ENCODE assay signal across 21 cellular contexts in genomic region chr4:384311-385010, GRCh38. TPM values are rescaled to one million over a fixed set of nuclear protein-coding genes. Genes with fewer than 3 reads are reported as not detected.
DNase-seq lines count a peak whose midpoint lies in the region; ATAC-seq, FAIRE-seq and TF ChIP-seq lines count a peak whose summit lies in the region.
"Had no signal": no experiment of that assay in that cellular context is flagged by ENCODE, and none has a peak within 500 bp of the region (broad histone marks: within the 10 kb centered on the region; RNA-seq: fewer than 3 reads in every experiment).

No MANE protein-coding gene starts in this region.

- peak overlapping the region; percentile 14; the same call in 1 of the 2 replicates for H3K4me2 ChIP-seq in OCI-LY1 (ENCODE audit: low read length)
- H3K4me2 ChIP-seq: KMS-11 had no signal

- no peak overlapping the region for H2AFZ ChIP-seq in OCI-LY1 (ENCODE audit: low read length)

- H3K36me3 Mint-ChIP-seq in stimulated activated naive B cell treated with anti-CD40 and anti-IgM and Interleukin-4, amounts not matched to agents 10 μg/mL and 1 μg/mL and 100 μg/mL, for 72 hours = peaks cover 25 to 42% of the 10 kb centered on the region in 2 donors

- H3K9me3 ChIP-seq in liver (ENCODE audit: control insufficient read depth in 4 of 4, low read length in 3 of 4) (peaks cover 52 to 81% (median 60%) of the 10 kb centered on the region in 4 donors), right lobe of liver (peaks cover 3 to 48% (median 21%) of the 10 kb centered on the region in 4 donors), OCI-LY1 (ENCODE audit: low read length) (no peaks in the 10 kb centered on the region)

- TF ChIP-seq POLR2A in right lobe of liver (IDR thresholded peaks at IDR 0.05) = no peak

- intact Hi-C loops in right lobe of liver (cut with DNase I) = no loop called here

- H3K4me1 Mint-ChIP-seq in stimulated activated naive B cell treated with anti-CD40 and anti-IgM and Interleukin-4, amounts not matched to agents 10 μg/mL and 1 μg/mL and 100 μg/mL, for 72 hours = peaks cover 7 to 15% of the 10 kb centered on the region in 2 donors

- no peak overlapping the region for H3K27ac ChIP-seq in liver (ENCODE audit: low read depth in 1 of 2, low read length in 2 of 2)
- no peak overlapping the region for H3K27ac ChIP-seq in right lobe of liver
- peak overlapping the region; percentile 94 for H3K27ac ChIP-seq in OCI-LY1 (ENCODE audit: low read depth, low read length, poor library complexity, severe bottlenecking)
- H3K27ac ChIP-seq: cardiac muscle cell, KMS-11, thoracic aorta had no signal

- 75% methylated on average over 10 of the region's 10 CpGs for WGBS in liver
- WGBS in right lobe of liver (ENCODE audit: insufficient coverage, low coverage, low lambda C conversion rate, missing lambda C conversion rate) = 67% methylated on average over 7 of the region's 10 CpGs

- TF ChIP-seq RAD21 in liver (IDR thresholded peaks at IDR 0.05) = no peak

- peaks cover 0 to 6% of the 10 kb centered on the region in 2 donors for H3K27me3 Mint-ChIP-seq in stimulated activated naive B cell treated with anti-CD40 and anti-IgM and Interleukin-4, amounts not matched to agents 10 μg/mL and 1 μg/mL and 100 μg/mL, for 72 hours

- FAIRE-seq in bronchial epithelial cell (lab: Jason Lieb, UNC) = peak; percentile 72

- no peaks in the 10 kb centered on the region for H4K20me1 ChIP-seq in OCI-LY1 (ENCODE audit: insufficient read depth, low read length)

- H3K9me3 Mint-ChIP-seq in stimulated activated naive B cell treated with anti-CD40 and anti-IgM and Interleukin-4, amounts not matched to agents 10 μg/mL and 1 μg/mL and 100 μg/mL, for 72 hours = peaks cover 25 to 33% of the 10 kb centered on the region in 2 donors

- no peaks in the 10 kb centered on the region for H3K9me2 ChIP-seq in OCI-LY1 (ENCODE audit: low read depth, low read length)

- DNase-seq in right lobe of liver (no peak), bronchial epithelial cell (ENCODE audit: low read depth) (no peak), HUDEP-2 (lab: John Stamatoyannopoulos, UW; ENCODE audit: unreplicated experiment in 76 of 76) (no peak), NCI-H748 (lab: John Stamatoyannopoulos, UW; ENCODE audit: unreplicated experiment) (no peak)
- peak; percentile 44 for DNase-seq in stimulated activated naive B cell treated with anti-CD40 and anti-IgM and Interleukin-4, amounts not matched to agents 10 μg/mL and 1 μg/mL and 100 μg/mL, for 72 hours
- DNase-seq in stimulated activated CD4-positive, alpha-beta T cell treated with anti-CD3 and anti-CD28 coated beads, Interleukin-4, amount 100 ng/mL, for 4 hours = no peak
- DNase-seq: ACHN; activated CD4-positive, alpha-beta T cell treated with anti-CD3 and anti-CD28 coated beads for 1 hour; activated effector memory CD4-positive, alpha-beta T cell treated with Interleukin-2 at 50 U/mL for 16 hours; amniotic stem cell; DMS53; erythroblast; foreskin melanocyte; kidney glomerular epithelial cell; NCI-H1105 treated with DMSO at 0.1 percent for 48 hours; NCI-H524 had no signal

- H3K27ac Mint-ChIP-seq in stimulated activated naive B cell treated with anti-CD40 and anti-IgM and Interleukin-4, amounts not matched to agents 10 μg/mL and 1 μg/mL and 100 μg/mL, for 72 hours = peak overlapping the region; percentile 84

- TF ChIP-seq CTCF in liver (IDR thresholded peaks at IDR 0.05; ENCODE audit: low read depth, low read length, missing input control) = no peak
- TF ChIP-seq CTCF in right lobe of liver (IDR thresholded peaks at IDR 0.05) = no peak
- no peak for TF ChIP-seq CTCF in OCI-LY1 (IDR thresholded peaks at IDR 0.05; ENCODE audit: low read length)
- TF ChIP-seq CTCF in bronchial epithelial cell (IDR thresholded peaks at IDR 0.05; ENCODE audit: insufficient read depth, low read length, severe bottlenecking) = no peak

- H3K4me3 ChIP-seq in liver (ENCODE audit: low read depth in 1 of 3, low read length in 3 of 3) (peak overlapping the region in 2 of 3 donors; percentile 68 to 78), right lobe of liver (no peak overlapping the region), OCI-LY1 (ENCODE audit: low read depth, low read length, poor library complexity, severe bottlenecking) (no peak overlapping the region), bronchial epithelial cell (ENCODE audit: low read depth, low read length) (no peak overlapping the region)
- H3K4me3 ChIP-seq: cardiac muscle cell, thoracic aorta had no signal

- H3K9ac ChIP-seq in liver (ENCODE audit: low read depth in 1 of 2, low read length in 2 of 2) (no peak overlapping the region), OCI-LY1 (ENCODE audit: low read length) (no peak overlapping the region; the same call in 1 of the 2 replicates)
- H3K9ac ChIP-seq: KMS-11 had no signal

- H3K79me2 ChIP-seq in OCI-LY1 (ENCODE audit: insufficient read depth, low read length) = no peaks in the 10 kb centered on the region

- no peaks in the 10 kb centered on the region for H3K4me1 ChIP-seq in liver (ENCODE audit: control insufficient read depth in 4 of 4, insufficient read depth in 4 of 4, low read length in 3 of 4)
- no peaks in the 10 kb centered on the region for H3K4me1 ChIP-seq in right lobe of liver
- H3K4me1 ChIP-seq in OCI-LY1 (ENCODE audit: insufficient read depth, low read length, severe bottlenecking) = peaks cover 15% of the 10 kb centered on the region

- no peak for ATAC-seq in right lobe of liver
- ATAC-seq in stimulated activated naive B cell treated with anti-CD40 and anti-IgM and Interleukin-4, amounts not matched to agents 10 μg/mL and 1 μg/mL and 100 μg/mL, for 72 hours (replicated peaks) = peak; percentile 89 to 91

- H3K4me3 Mint-ChIP-seq in stimulated activated naive B cell treated with anti-CD40 and anti-IgM and Interleukin-4, amounts not matched to agents 10 μg/mL and 1 μg/mL and 100 μg/mL, for 72 hours = peak overlapping the region; percentile 41 to 43

- H3F3A ChIP-seq in OCI-LY1 (ENCODE audit: insufficient read depth, low read length) = no peaks in the 10 kb centered on the region

- H3K36me3 ChIP-seq in liver (ENCODE audit: control insufficient read depth in 4 of 4, insufficient read depth in 3 of 4, low read depth in 1 of 4, low read length in 3 of 4) (no peaks in the 10 kb centered on the region), right lobe of liver (no peaks in the 10 kb centered on the region), OCI-LY1 (ENCODE audit: insufficient read depth, low read length) (no peaks in the 10 kb centered on the region), bronchial epithelial cell (ENCODE audit: control insufficient read depth, insufficient read depth, low read length) (no peaks in the 10 kb centered on the region)
- H3K36me3 ChIP-seq: cardiac muscle cell, thoracic aorta had no signal

- H3K27me3 ChIP-seq in liver (ENCODE audit: control insufficient read depth in 4 of 4, insufficient read depth in 4 of 4, low read length in 3 of 4) = peaks cover 0 to 3% (median 0%) of the 10 kb centered on the region in 4 donors
- H3K27me3 ChIP-seq in right lobe of liver = no peaks in the 10 kb centered on the region
- H3K27me3 ChIP-seq in OCI-LY1 (ENCODE audit: insufficient read depth, low read length) = no peaks in the 10 kb centered on the region
- H3K27me3 ChIP-seq in bronchial epithelial cell (ENCODE audit: control insufficient read depth, insufficient read depth, low read length) = no peaks in the 10 kb centered on the region
- H3K27me3 ChIP-seq: cardiac muscle cell had no signal

TF ChIP-seq in liver, 16 proteins besides CTCF, POLR2A, EP300 and RAD21 (continues in another document):
- no peak for TF ChIP-seq ATF3 (IDR thresholded peaks at IDR 0.05)
- TF ChIP-seq REST (IDR thresholded peaks at IDR 0.05) = no peak
- TF ChIP-seq GABPA (IDR thresholded peaks at IDR 0.05 in 1 of 2, conservative IDR thresholded peaks at IDR 0.05 in 1 of 2) = no peak
- no peak for TF ChIP-seq SP1 (IDR thresholded peaks at IDR 0.05)
- TF ChIP-seq FOXA1 (IDR thresholded peaks at IDR 0.05) = no peak
- TF ChIP-seq NR2F2 (IDR thresholded peaks at IDR 0.05) = no peak
- TF ChIP-seq RXRA (IDR thresholded peaks at IDR 0.05) = no peak
- TF ChIP-seq JUND (IDR thresholded peaks at IDR 0.05) = no peak
- no peak for TF ChIP-seq YY1 (IDR thresholded peaks at IDR 0.05)
- TF ChIP-seq TAF1 (conservative IDR thresholded peaks at IDR 0.05) = no peak

RNA-seq across cellular contexts. Expression of gene ZNF141, which starts 46.8 kb away (rescaled TPM):
- total RNA-seq in liver (10 to 100 TPM; 12.4 to 15.4 TPM), right lobe of liver (1 to 10 TPM; 6.7 to 8.9 (median 7.6) TPM), bronchial epithelial cell (7.0 and 8.2 TPM in 2 replicates)
- 1 to 10 TPM; 2.1 to 3.1 TPM for polyA plus RNA-seq in liver

Comparison
In these comparisons a context has a peak if more than half of its experiments do, and no peak if none do; other contexts are left out.
1. H3K4me3 ChIP-seq: peak in liver (2 of 3); none in right lobe of liver (0 of 3), OCI-LY1 (single experiment) and bronchial epithelial cell (single experiment).
2. ATAC-seq: peak in stimulated activated naive B cell treated with anti-CD40 and anti-IgM and Interleukin-4, amounts not matched to agents 10 μg/mL and 1 μg/mL and 100 μg/mL, for 72 hours (2 of 2); none in right lobe of liver (0 of 4).